11 cellular contexts compared by ENCODE assay signal in the genomic region with DNA sequence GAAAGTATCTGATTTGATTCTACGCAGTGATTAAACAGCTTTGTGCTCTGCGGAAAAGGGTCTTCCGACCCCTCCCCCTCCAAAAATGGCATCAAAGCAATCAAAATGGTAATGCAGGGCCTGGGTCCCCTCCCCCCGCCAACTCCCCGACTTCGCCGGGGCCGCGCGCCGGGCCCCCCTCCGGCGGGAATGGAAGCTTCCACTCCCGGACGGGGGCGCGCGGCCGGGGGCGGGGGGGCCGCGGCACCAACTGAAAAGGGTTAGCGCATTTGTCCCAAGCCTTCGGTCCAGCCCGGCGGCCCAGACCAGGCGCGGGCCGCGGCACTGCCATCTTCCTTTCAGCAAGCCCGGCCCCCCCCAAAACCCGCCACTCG. TPM values are rescaled to one million over a fixed set of nuclear protein-coding genes. Genes with fewer than 3 reads are reported as not detected.
DNase-seq lines count a peak whose midpoint lies in the region; ATAC-seq and TF ChIP-seq lines count a peak whose summit lies in the region.
"Had no signal": no experiment of that assay in that cellular context is flagged by ENCODE, and none has a peak within 500 bp of the region (broad histone marks: within the 10 kb centered on the region; RNA-seq: fewer than 3 reads in every experiment).

No MANE protein-coding gene starts in this region.

- no peak overlapping the region for H3K4me3 ChIP-seq in CD4-positive, CD25-positive, alpha-beta regulatory T cell (ENCODE audit: low read depth, low read length)
- peak overlapping the region; percentile 79 for H3K4me3 ChIP-seq in hepatocyte
- H3K4me3 ChIP-seq in trophoblast cell (ENCODE audit: low read depth, low read length), result peak overlapping the region; percentile 74

- no peaks in the 10 kb centered on the region for H3K9me3 ChIP-seq in CD4-positive, CD25-positive, alpha-beta regulatory T cell (ENCODE audit: control insufficient read depth in 2 of 2, low read length in 2 of 2)
- no peaks in the 10 kb centered on the region for H3K9me3 ChIP-seq in hepatocyte (ENCODE audit: low read depth)
- H3K9me3 ChIP-seq in trophoblast cell (ENCODE audit: insufficient read depth, low read depth, low read length), result peaks cover 4% of the 10 kb centered on the region
- H3K9me3 ChIP-seq: neutrophil had no signal

- peaks cover 3% of the 10 kb centered on the region for H3K79me2 ChIP-seq in hepatocyte
- H3K79me2 ChIP-seq in trophoblast cell (ENCODE audit: control insufficient read depth, insufficient read depth, low read length, poor library complexity), result peaks cover 9% of the 10 kb centered on the region

- H3K14ac ChIP-seq in trophoblast cell (ENCODE audit: low read length), result no peak overlapping the region

- peaks cover 26% of the 10 kb centered on the region for H3K4me1 ChIP-seq in CD4-positive, CD25-positive, alpha-beta regulatory T cell (ENCODE audit: control insufficient read depth, insufficient read depth, low read length, poor library complexity, severe bottlenecking)
- H3K4me1 ChIP-seq in hepatocyte (ENCODE audit: insufficient read depth) (peaks cover 26% of the 10 kb centered on the region), trophoblast cell (ENCODE audit: control insufficient read depth in 1 of 2, insufficient read depth in 2 of 2, low read length in 2 of 2) (peaks cover 11 to 13% of the 10 kb centered on the region in 2 experiments)

- no peak for DNase-seq in CD4-positive, CD25-positive, alpha-beta regulatory T cell
- peak; percentile 69 for DNase-seq in hepatocyte (ENCODE audit: low spot score)
- no peak for DNase-seq in trophoblast cell
- no peak for DNase-seq in DMS 273 treated with DMSO at 0.1 percent for 48 hours (lab: John Stamatoyannopoulos, UW)
- DNase-seq in NCI-H446 (lab: John Stamatoyannopoulos, UW), result no peak
- DNase-seq in NCI-H1436 treated with DMSO at 0.1 percent for 48 hours (lab: John Stamatoyannopoulos, UW), result no peak
- no peak for DNase-seq in stimulated activated CD4-positive, alpha-beta T cell treated with anti-CD3 and anti-CD28 coated beads, Interleukin-4, amount 100 ng/mL, for 24 hours
- DNase-seq: NCI-H187 treated with DMSO at 0.1 percent for 48 hours had no signal

- peak overlapping the region; percentile 99 for H3K4me2 ChIP-seq in hepatocyte
- peak overlapping the region; percentile 85 for H3K4me2 ChIP-seq in trophoblast cell (ENCODE audit: low read length)

- H2BK5ac ChIP-seq in trophoblast cell (ENCODE audit: low read depth, low read length, poor library complexity), result peak overlapping the region; percentile 33

- no peaks in the 10 kb centered on the region for H4K20me1 ChIP-seq in hepatocyte (ENCODE audit: insufficient read depth, poor library complexity, severe bottlenecking)

- peaks cover 24% of the 10 kb centered on the region for H3K27me3 ChIP-seq in CD4-positive, CD25-positive, alpha-beta regulatory T cell (ENCODE audit: control insufficient read depth, insufficient read depth, low read length)
- H3K27me3 ChIP-seq in hepatocyte (peaks cover 44% of the 10 kb centered on the region), trophoblast cell (ENCODE audit: insufficient read depth, low read length) (no peaks in the 10 kb centered on the region)

- no peak overlapping the region for H4K91ac ChIP-seq in trophoblast cell (ENCODE audit: low read depth, low read length)

- no peak overlapping the region for H2BK12ac ChIP-seq in trophoblast cell (ENCODE audit: low read length)

- no peak for ATAC-seq in CD4-positive, CD25-positive, alpha-beta regulatory T cell (ENCODE audit: low read depth in 2 of 2)
- no peak for ATAC-seq in SK-N-SH treated with all-trans-retinoic acid at 6 μM for 48 hours

- no peak overlapping the region for H3K27ac Mint-ChIP-seq in CD4-positive, CD25-positive, alpha-beta regulatory T cell

- no peaks in the 10 kb centered on the region for H3K9me2 ChIP-seq in hepatocyte (replicated peaks; ENCODE audit: insufficient read depth)

- H3K4me3 Mint-ChIP-seq in CD4-positive, CD25-positive, alpha-beta regulatory T cell, result peak overlapping the region in 3 of 4 donors; percentile 38 to 78 (median 69)
- H3K4me3 Mint-ChIP-seq: central memory CD8-positive, alpha-beta T cell had no signal

- no peak for TF ChIP-seq CTCF in hepatocyte (IDR thresholded peaks at IDR 0.05; ENCODE audit: poor library complexity)

- H3K4ac ChIP-seq in trophoblast cell (ENCODE audit: low read depth, low read length), result no peak overlapping the region

- H4K8ac ChIP-seq in trophoblast cell (ENCODE audit: low read depth, low read length), result no peak overlapping the region

- no peaks in the 10 kb centered on the region for H3K36me3 Mint-ChIP-seq in CD4-positive, CD25-positive, alpha-beta regulatory T cell

- H3K27ac ChIP-seq in CD4-positive, CD25-positive, alpha-beta regulatory T cell (ENCODE audit: insufficient read depth, low read length, poor library complexity, severe bottlenecking), result no peak overlapping the region
- H3K27ac ChIP-seq in hepatocyte, result peak overlapping the region; percentile 88
- peak overlapping the region; percentile 69 for H3K27ac ChIP-seq in trophoblast cell (ENCODE audit: low read depth, low read length)
- H3K27ac ChIP-seq: neutrophil had no signal

- H3K9me3 Mint-ChIP-seq in CD4-positive, CD25-positive, alpha-beta regulatory T cell, result peaks cover 0 to 6% (median 0%) of the 10 kb centered on the region in 7 donors
- H3K9me3 Mint-ChIP-seq: central memory CD8-positive, alpha-beta T cell had no signal

- 2% methylated on average over 8 of the region's 33 CpGs for WGBS in hepatocyte (ENCODE audit: low lambda C conversion rate, missing lambda C conversion rate)
- no CpG with 5 or more reads among the region's 33 CpGs for WGBS in trophoblast cell (ENCODE audit: extremely low coverage, insufficient coverage, insufficient read length)

- no peak overlapping the region for H2AK5ac ChIP-seq in trophoblast cell (ENCODE audit: low read length)

- peaks cover 6% of the 10 kb centered on the region for H3K79me1 ChIP-seq in trophoblast cell (ENCODE audit: low read length)

- no peak overlapping the region for H2BK120ac ChIP-seq in trophoblast cell (ENCODE audit: insufficient read depth, low read length, poor library complexity)

- H3K4me1 Mint-ChIP-seq in CD4-positive, CD25-positive, alpha-beta regulatory T cell, result peaks cover 0 to 15% (median 10%) of the 10 kb centered on the region in 4 donors

- no peak overlapping the region for H4K12ac ChIP-seq in trophoblast cell (ENCODE audit: low read depth, low read length)

- H3K9ac ChIP-seq in trophoblast cell (ENCODE audit: low read length), result no peak overlapping the region

- no peaks in the 10 kb centered on the region for H3K36me3 ChIP-seq in CD4-positive, CD25-positive, alpha-beta regulatory T cell (ENCODE audit: control insufficient read depth, insufficient read depth, low read length)
- H3K36me3 ChIP-seq in hepatocyte (replicated peaks; ENCODE audit: insufficient read depth, low read depth) (no peaks in the 10 kb centered on the region), trophoblast cell (ENCODE audit: control insufficient read depth in 1 of 2, insufficient read depth in 2 of 2, low read length in 2 of 2) (no peaks in the 10 kb centered on the region)
- H3K36me3 ChIP-seq: neutrophil had no signal

- peaks cover 58% of the 10 kb centered on the region for H3K27me3 Mint-ChIP-seq in CD4-positive, CD25-positive, alpha-beta regulatory T cell

- H2AFZ ChIP-seq in hepatocyte (peak overlapping the region; percentile 76), trophoblast cell (ENCODE audit: insufficient read depth, low read length, poor library complexity) (no peak overlapping the region)

- H3K23ac ChIP-seq in trophoblast cell (ENCODE audit: low read length), result no peak overlapping the region

- H3K18ac ChIP-seq in trophoblast cell (ENCODE audit: low read length), result no peak overlapping the region

TF ChIP-seq in SK-N-SH treated with all-trans-retinoic acid at 6 μM for 48 hours, 23 proteins besides CTCF, POLR2A, EP300 and RAD21:
- no peak for TF ChIP-seq ARNTL (CRISPR knock-in tag; IDR thresholded peaks at IDR 0.05; ENCODE audit: borderline replicate concordance, low read depth)
- TF ChIP-seq PATZ1 (CRISPR knock-in tag; IDR thresholded peaks at IDR 0.05; ENCODE audit: borderline replicate concordance), result 0 out of 2 replicates have a peak, but pooled peaks have one; percentile 29

RNA-seq across cellular contexts. Expression of gene PHF21B, which starts 2.9 kb away (rescaled TPM):
- total RNA-seq in CD4-positive, CD25-positive, alpha-beta regulatory T cell, result not detected
- polyA plus RNA-seq in CD4-positive, CD25-positive, alpha-beta regulatory T cell, result not detected
- 0.40 and 1.9 TPM in 2 replicates for total RNA-seq in hepatocyte
- polyA plus RNA-seq in hepatocyte, result 0.10 and 0.86 TPM in 2 replicates
- 2.3 and 2.4 TPM in 2 replicates for polyA plus RNA-seq in trophoblast cell (2013)
